In genomic region chr4:29047341-29048041, GRCh38 we compare ENCODE assay signal across 14 cellular contexts.
DNase-seq lines count a peak whose midpoint lies in the region; ATAC-seq and TF ChIP-seq lines count a peak whose summit lies in the region.
"Had no signal": no experiment of that assay in that cellular context is flagged by ENCODE, and none has a peak within 500 bp of the region (broad histone marks: within the 10 kb centered on the region; RNA-seq: fewer than 3 reads in every experiment).

No MANE protein-coding gene starts in this region.

- no peak for TF ChIP-seq POLR2A in upper lobe of left lung (IDR thresholded peaks at IDR 0.05)

- H3K36me3 ChIP-seq in lower lobe of right lung (no peaks in the 10 kb centered on the region), upper lobe of left lung (no peaks in the 10 kb centered on the region)

- DNase-seq in Right ventricle myocardium inferior (ENCODE audit: missing footprints) (peak; percentile 65), cardiac septum (ENCODE audit: low spot score) (no peak), UCSD-AML1 (lab: John Stamatoyannopoulos, UW; ENCODE audit: unreplicated experiment) (peak; percentile 1), lower lobe of right lung (peak; percentile 40), upper lobe of left lung (peak in 1 of 2 donors; percentile 67), D341Med (ENCODE audit: low spot score) (no peak), HCEC 1CT (no peak)
- DNase-seq: GF-D8, KBM-7, NCI-H146, NCI-H2081, NCI-H524, SHP77 had no signal

- H3K9me3 ChIP-seq in lower lobe of right lung (no peaks in the 10 kb centered on the region), upper lobe of left lung (peaks cover 0 to 8% (median 0%) of the 10 kb centered on the region in 4 donors)

- H3K27me3 ChIP-seq in lower lobe of right lung (ENCODE audit: low read depth) (no peaks in the 10 kb centered on the region), upper lobe of left lung (no peaks in the 10 kb centered on the region)

- H3K4me3 ChIP-seq in lower lobe of right lung (no peak overlapping the region), upper lobe of left lung (no peak overlapping the region)

- TF ChIP-seq CTCF in lower lobe of right lung (IDR thresholded peaks at IDR 0.05), result no peak
- TF ChIP-seq CTCF in upper lobe of left lung (IDR thresholded peaks at IDR 0.05), result no peak

- H3K4me1 ChIP-seq in lower lobe of right lung (no peaks in the 10 kb centered on the region), upper lobe of left lung (no peaks in the 10 kb centered on the region)

- ATAC-seq in Right ventricle myocardium inferior, result no peak
- peak in 1 of 2 donors; percentile 43 for ATAC-seq in lower lobe of right lung
- peak; percentile 21 to 40 for ATAC-seq in upper lobe of left lung (ENCODE audit: low FRiP score in 2 of 2)
- ATAC-seq: Panc1 had no signal

- intact Hi-C loops in Right ventricle myocardium inferior (cut with DNase I) (loop anchor here (10.0 kb wide), 1 partner anchor 83 kb away; no protein-coding TSS in a partner anchor), cardiac septum (cut with DNase I) (no loop called here), lower lobe of right lung (cut with DNase I) (no loop called here)

- no peak for TF ChIP-seq EP300 in upper lobe of left lung (IDR thresholded peaks at IDR 0.05)

- no peak overlapping the region for H3K27ac ChIP-seq in lower lobe of right lung
- H3K27ac ChIP-seq in upper lobe of left lung, result no peak overlapping the region

- 86 to 91% methylated on average over 4 to 22 of the region's 28 CpGs for WGBS in upper lobe of left lung, 2 donors

Comparison
In these comparisons a context has a peak if more than half of its experiments do, and no peak if none do; other contexts are left out.
1. DNase-seq: peak in Right ventricle myocardium inferior (single experiment), UCSD-AML1 (single experiment) and lower lobe of right lung (single experiment); none in cardiac septum (single experiment), D341Med (single experiment) and HCEC 1CT (single experiment).